8 cellular contexts compared by ENCODE assay signal in the genomic region with DNA sequence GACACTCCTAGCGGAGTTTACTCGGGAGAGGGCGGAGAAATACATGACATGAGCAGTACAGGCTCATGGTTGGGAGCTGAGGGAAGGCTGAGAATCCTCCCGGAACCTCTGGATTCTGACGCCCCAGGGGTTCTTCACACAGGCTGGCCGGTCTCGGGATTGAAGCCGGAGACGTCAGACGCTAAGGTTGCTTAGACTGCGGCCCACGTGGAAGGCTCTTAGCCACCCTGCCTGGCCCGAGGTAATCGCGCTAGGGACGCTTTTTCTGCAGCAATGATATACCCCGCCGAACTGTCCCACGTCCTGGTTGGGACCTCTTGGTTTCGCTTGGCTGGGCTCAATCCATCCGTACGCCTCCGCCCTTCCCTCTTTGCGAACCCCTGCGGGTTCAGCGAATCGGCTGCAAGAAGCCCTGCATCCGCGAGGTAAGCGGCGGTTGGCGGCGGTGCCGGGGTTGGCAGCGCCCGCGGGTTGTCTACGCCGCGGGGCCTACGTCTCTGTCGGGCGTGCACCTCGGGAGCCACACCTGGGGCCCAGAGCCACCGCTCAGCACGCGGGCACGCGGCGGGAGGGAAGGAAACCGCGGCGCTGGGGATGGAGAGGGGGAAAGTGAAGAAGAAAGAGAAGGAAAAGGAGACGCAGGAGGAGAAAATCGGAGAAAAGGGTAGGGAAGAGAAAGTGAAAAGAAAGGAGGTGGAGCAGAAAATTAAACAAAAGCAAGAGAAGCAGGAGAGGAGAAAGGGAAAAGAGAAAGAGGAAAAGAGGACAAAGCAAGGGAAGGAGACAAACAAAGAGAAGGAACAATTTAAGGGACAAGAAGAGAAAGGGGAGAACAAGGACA. TPM values are rescaled to one million over a fixed set of nuclear protein-coding genes. Genes with fewer than 3 reads are reported as not detected.
A peak's percentile ranks its signal among the peaks of the same experiment; 100 is the strongest.
DNase-seq lines count a peak whose midpoint lies in the region; TF ChIP-seq lines count a peak whose summit lies in the region.

A gene with protein sequence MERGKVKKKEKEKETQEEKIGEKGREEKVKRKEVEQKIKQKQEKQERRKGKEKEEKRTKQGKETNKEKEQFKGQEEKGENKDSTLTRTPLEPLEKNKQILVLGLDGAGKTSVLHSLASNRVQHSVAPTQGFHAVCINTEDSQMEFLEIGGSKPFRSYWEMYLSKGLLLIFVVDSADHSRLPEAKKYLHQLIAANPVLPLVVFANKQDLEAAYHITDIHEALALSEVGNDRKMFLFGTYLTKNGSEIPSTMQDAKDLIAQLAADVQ (plus strand): TSS at position 523 of the 841 bp plus-strand sequence. CDS start 72 bp downstream, at position 595.

- H3K4me3 ChIP-seq in GM23248 (peak within 1 kb of the TSS; percentile 89), foreskin fibroblast (ENCODE audit: low read depth in 1 of 2, low read length in 2 of 2) (peak within 1 kb of the TSS; percentile 63 to 77), neutrophil (ENCODE audit: low read depth in 1 of 2, low read length in 1 of 2) (peak within 1 kb of the TSS; percentile 46 to 62)

- peak within 1 kb of the TSS; percentile 76 for H3K9ac ChIP-seq in GM23248

- peak within 1 kb of the TSS; percentile 94 for H3K27ac Mint-ChIP-seq in stimulated activated naive CD8-positive, alpha-beta T cell treated with anti-CD3 and anti-CD28 coated beads, Interleukin-15, Interleukin-2, amounts not matched to agents 100 ng/mL and 50 ng/mL, for 24 hours

- H3K36me3 ChIP-seq in GM23248 (ENCODE audit: low read depth) (peaks cover 9% of the 10 kb centered on the region), neutrophil (peaks cover 29% of the 10 kb centered on the region)

- no peaks in the 10 kb centered on the region for H3K9me2 ChIP-seq in GM23248 (ENCODE audit: insufficient read depth)

- peaks cover 16% of the 10 kb centered on the region for H3K36me3 Mint-ChIP-seq in stimulated activated naive CD8-positive, alpha-beta T cell treated with anti-CD3 and anti-CD28 coated beads, Interleukin-15, Interleukin-2, amounts not matched to agents 100 ng/mL and 50 ng/mL, for 24 hours (ENCODE audit: low read depth)

- in situ Hi-C loops in GM23248 (cut with MboI) = no loop called here

- peaks cover 28% of the 10 kb centered on the region; the same call in 1 of the 2 replicates for H3F3A ChIP-seq in GM23248 (ENCODE audit: insufficient read depth)

- DNase-seq in COR-L47 (lab: John Stamatoyannopoulos, UW) = peak; percentile 69
- peak; percentile 85 for DNase-seq in GM23248
- DNase-seq in NCI-H510A treated with DMSO at 0.1 percent for 48 hours (lab: John Stamatoyannopoulos, UW) = peak; percentile 75
- DNase-seq in activated effector memory CD4-positive, alpha-beta T cell treated with Interleukin-2 at 50 U/mL for 16 hours = peak; percentile 57
- DNase-seq in foreskin fibroblast = peak; percentile 59 to 80
- no peak for DNase-seq in KG1 (lab: John Stamatoyannopoulos, UW)

- H4K20me1 ChIP-seq in GM23248 (ENCODE audit: insufficient read depth) = no peaks in the 10 kb centered on the region

- H3K4me2 ChIP-seq in GM23248 (ENCODE audit: unreplicated experiment) = peak within 1 kb of the TSS; percentile 91

- H3K4me1 ChIP-seq in GM23248 (ENCODE audit: insufficient read depth) = no peaks in the 10 kb centered on the region
- peaks cover 10 to 16% of the 10 kb centered on the region in 2 experiments for H3K4me1 ChIP-seq in neutrophil (ENCODE audit: control insufficient read depth in 1 of 2, insufficient read depth in 1 of 2, low read depth in 1 of 2, low read length in 1 of 2)

- H3K79me2 ChIP-seq in GM23248 (ENCODE audit: insufficient read depth) = no peaks in the 10 kb centered on the region

- H3K9me3 Mint-ChIP-seq in stimulated activated naive CD8-positive, alpha-beta T cell treated with anti-CD3 and anti-CD28 coated beads, Interleukin-15, Interleukin-2, amounts not matched to agents 100 ng/mL and 50 ng/mL, for 24 hours = no peaks in the 10 kb centered on the region

- no peaks in the 10 kb centered on the region for H3K27me3 ChIP-seq in GM23248 (replicated peaks; ENCODE audit: insufficient read depth)
- H3K27me3 ChIP-seq in neutrophil = peaks cover 31% of the 10 kb centered on the region

- no peaks in the 10 kb centered on the region for H3K27me3 Mint-ChIP-seq in stimulated activated naive CD8-positive, alpha-beta T cell treated with anti-CD3 and anti-CD28 coated beads, Interleukin-15, Interleukin-2, amounts not matched to agents 100 ng/mL and 50 ng/mL, for 24 hours

- peak within 1 kb of the TSS; percentile 84 for H3K4me3 Mint-ChIP-seq in stimulated activated naive CD8-positive, alpha-beta T cell treated with anti-CD3 and anti-CD28 coated beads, Interleukin-15, Interleukin-2, amounts not matched to agents 100 ng/mL and 50 ng/mL, for 24 hours

- peak within 1 kb of the TSS; percentile 90 for H2AFZ ChIP-seq in GM23248

- no peak for TF ChIP-seq CTCF in foreskin fibroblast (IDR thresholded peaks at IDR 0.05; ENCODE audit: low read depth, low read length)
- no peak for TF ChIP-seq CTCF in neutrophil (IDR thresholded peaks at IDR 0.05)

- H3K9me3 ChIP-seq in GM23248 (ENCODE audit: low read depth) (no peaks in the 10 kb centered on the region), neutrophil (no peaks in the 10 kb centered on the region)

- WGBS in GM23248 (ENCODE audit: low coverage in 1 of 2, low lambda C conversion rate in 2 of 2, missing lambda C conversion rate in 2 of 2), 2 experiments = 2% methylated on average over 53 to 55 of the region's 55 CpGs

- H3K27ac ChIP-seq in GM23248 (peak within 1 kb of the TSS; percentile 48), neutrophil (no peak within 1 kb of the TSS)

- peaks cover 17% of the 10 kb centered on the region for H3K4me1 Mint-ChIP-seq in stimulated activated naive CD8-positive, alpha-beta T cell treated with anti-CD3 and anti-CD28 coated beads, Interleukin-15, Interleukin-2, amounts not matched to agents 100 ng/mL and 50 ng/mL, for 24 hours (ENCODE audit: low read depth)

RNA-seq across cellular contexts. Expression of the gene that starts here (rescaled TPM):
- not detected in 2 replicates for total RNA-seq in GM23248 (2014; rRNA removed; shearing (Covaris generic))
- polyA plus RNA-seq in GM23248 (2016; fragmentation: Nextera tagmentation; extraction: Ambion mirVana) = 0.24 and 0.29 TPM in 2 replicates

Comparison
In these comparisons a context has a peak if more than half of its experiments do, and no peak if none do; other contexts are left out.
1. Peak in DNase-seq, H3K4me3 ChIP-seq, H3K27ac ChIP-seq, H3K9ac ChIP-seq and H3K4me2 ChIP-seq in GM23248; RNA of the gene not detected or under 1 TPM.